Comparison of ENCODE assay signal across 8 cellular contexts in genomic region chr2:182715121-182715895, GRCh38. TPM values are rescaled to one million over a fixed set of nuclear protein-coding genes. Genes with fewer than 3 reads are reported as not detected.
A peak's percentile ranks its signal among the peaks of the same experiment; 100 is the strongest.
DNase-seq lines count a peak whose midpoint lies in the region; ATAC-seq and TF ChIP-seq lines count a peak whose summit lies in the region.

No MANE protein-coding gene starts in this region.

- intact Hi-C loops in sciatic nerve (cut with DNase I), result no loop called here

- in situ Hi-C loops in G401 (cut with HindIII; ENCODE audit: low sequenced_read_pairs), result no loop called here

- no peaks in the 10 kb centered on the region for H3K27me3 ChIP-seq in HL-60 (ENCODE audit: insufficient read depth, poor library complexity, severe bottlenecking)

- DNase-seq in G401 (ENCODE audit: low spot score), result peak; percentile 27
- peak; percentile 6 to 40 for DNase-seq in HL-60 (ENCODE audit: low read depth in 1 of 2, low spot score in 1 of 2)
- DNase-seq in fibroblast of villous mesenchyme (ENCODE audit: low read depth), result peak; percentile 23
- DNase-seq in sciatic nerve (ENCODE audit: low spot score), result no peak
- no peak for DNase-seq in germinal center (ENCODE audit: low spot score)
- DNase-seq in activated naive CD4-positive, alpha-beta T cell (lab: John Stamatoyannopoulos, UW), result no peak

- TF ChIP-seq CTCF in HL-60 (IDR thresholded peaks at IDR 0.05; ENCODE audit: insufficient read depth, low read length) (no peak), fibroblast of villous mesenchyme (IDR thresholded peaks at IDR 0.05; ENCODE audit: insufficient read depth, low read depth, low read length) (no peak)

- ATAC-seq in SK-N-SH treated with all-trans-retinoic acid at 6 μM for 48 hours (peak; percentile 23), sciatic nerve (peak; percentile 33), HG02981 (IDR thresholded peaks at IDR 0.05; ENCODE audit: unreplicated experiment) (no peak)

- peak overlapping the region; percentile 93 for H3K4me3 ChIP-seq in HL-60 (replicated peaks; ENCODE audit: insufficient read depth, low read length)
- peak overlapping the region; percentile 98 for H3K4me3 ChIP-seq in fibroblast of villous mesenchyme (ENCODE audit: low read depth, low read length)

- peak overlapping the region; percentile 78 for H3K27ac ChIP-seq in HL-60 (replicated peaks)

TF ChIP-seq in SK-N-SH treated with all-trans-retinoic acid at 6 μM for 48 hours, 23 proteins besides CTCF, POLR2A, EP300 and RAD21:
- TF ChIP-seq ISL1 (CRISPR knock-in tag; IDR thresholded peaks at IDR 0.05) (no peak), GLIS3 (CRISPR knock-in tag; IDR thresholded peaks at IDR 0.05) (no peak), SNAI2 (CRISPR knock-in tag; IDR thresholded peaks at IDR 0.05) (no peak), ZNF70 (CRISPR knock-in tag; IDR thresholded peaks at IDR 0.05) (no peak), BACH2 (CRISPR knock-in tag; IDR thresholded peaks at IDR 0.05; ENCODE audit: borderline replicate concordance) (no peak), ZFP3 (CRISPR knock-in tag; IDR thresholded peaks at IDR 0.05) (no peak), ARNTL (CRISPR knock-in tag; IDR thresholded peaks at IDR 0.05; ENCODE audit: borderline replicate concordance, low read depth) (no peak), POU6F1 (CRISPR knock-in tag; IDR thresholded peaks at IDR 0.05; ENCODE audit: borderline replicate concordance, low read depth) (no peak), TCF4 (CRISPR knock-in tag; IDR thresholded peaks at IDR 0.05; ENCODE audit: borderline replicate concordance) (no peak), TOX (CRISPR knock-in tag; IDR thresholded peaks at IDR 0.05; ENCODE audit: borderline replicate concordance) (no peak), RARB (CRISPR knock-in tag; IDR thresholded peaks at IDR 0.05) (no peak), CSDC2 (CRISPR knock-in tag; IDR thresholded peaks at IDR 0.05) (no peak), ZNF8 (CRISPR knock-in tag; IDR thresholded peaks at IDR 0.05) (no peak), PPARA (CRISPR knock-in tag; IDR thresholded peaks at IDR 0.05; ENCODE audit: borderline replicate concordance) (no peak)
- TF ChIP-seq, protein P1, sequence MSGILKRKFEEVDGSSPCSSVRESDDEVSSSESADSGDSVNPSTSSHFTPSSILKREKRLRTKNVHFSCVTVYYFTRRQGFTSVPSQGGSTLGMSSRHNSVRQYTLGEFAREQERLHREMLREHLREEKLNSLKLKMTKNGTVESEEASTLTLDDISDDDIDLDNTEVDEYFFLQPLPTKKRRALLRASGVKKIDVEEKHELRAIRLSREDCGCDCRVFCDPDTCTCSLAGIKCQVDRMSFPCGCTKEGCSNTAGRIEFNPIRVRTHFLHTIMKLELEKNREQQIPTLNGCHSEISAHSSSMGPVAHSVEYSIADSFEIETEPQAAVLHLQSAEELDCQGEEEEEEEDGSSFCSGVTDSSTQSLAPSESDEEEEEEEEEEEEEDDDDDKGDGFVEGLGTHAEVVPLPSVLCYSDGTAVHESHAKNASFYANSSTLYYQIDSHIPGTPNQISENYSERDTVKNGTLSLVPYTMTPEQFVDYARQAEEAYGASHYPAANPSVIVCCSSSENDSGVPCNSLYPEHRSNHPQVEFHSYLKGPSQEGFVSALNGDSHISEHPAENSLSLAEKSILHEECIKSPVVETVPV (CRISPR knock-in tag; IDR thresholded peaks at IDR 0.05), result no peak

RNA-seq across cellular contexts. Expression of gene DNAJC10, which starts 0.7 kb away (rescaled TPM):
- 107 and 150 TPM in 2 replicates for total RNA-seq in G401 (2014; rRNA removed; shearing (Covaris generic))
- total RNA-seq in fibroblast of villous mesenchyme (104 and 116 TPM in 2 replicates), sciatic nerve (108 TPM)

Comparison
In these comparisons a context has a peak if more than half of its experiments do, and no peak if none do; other contexts are left out.
1. DNase-seq: peak in G401 (single experiment), HL-60 (2 of 2) and fibroblast of villous mesenchyme (single experiment); none in sciatic nerve (single experiment), germinal center (single experiment) and activated naive CD4-positive, alpha-beta T cell (0 of 4).